In the genomic region with DNA sequence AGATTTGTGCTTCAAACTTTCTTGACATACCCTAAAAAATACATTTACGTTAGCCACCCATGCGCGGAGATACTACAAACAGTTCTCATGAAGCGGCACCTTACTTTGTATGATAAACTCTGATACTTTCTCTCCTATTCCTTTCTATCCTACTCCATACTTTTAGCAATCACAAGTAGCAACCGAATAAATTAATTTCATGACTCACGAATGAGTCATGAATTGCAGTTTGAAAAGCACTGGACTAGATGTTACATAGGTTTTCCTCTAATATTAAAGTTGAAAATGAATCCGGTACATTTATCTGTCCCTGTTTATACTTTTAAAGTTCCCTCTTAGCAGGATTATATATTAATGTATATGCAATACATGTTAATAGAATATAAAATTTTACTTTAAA, we compare ENCODE assay signal across 11 cellular contexts.
DNase-seq lines count a peak whose midpoint lies in the region; ATAC-seq, FAIRE-seq and TF ChIP-seq lines count a peak whose summit lies in the region.
"Had no signal": no experiment of that assay in that cellular context is flagged by ENCODE, and none has a peak within 500 bp of the region (broad histone marks: within the 10 kb centered on the region; RNA-seq: fewer than 3 reads in every experiment).

No MANE protein-coding gene starts in this region.

- H3K4me3 ChIP-seq in adipocyte (ENCODE audit: low read length) = peak overlapping the region; percentile 46
- H3K4me3 ChIP-seq in foreskin fibroblast (ENCODE audit: low read depth in 1 of 2, low read length in 2 of 2) = peak overlapping the region in 1 of 2 donors; percentile 7
- H3K4me3 ChIP-seq: esophagus squamous epithelium had no signal

- no peak for TF ChIP-seq POLR2A in H54 (IDR thresholded peaks at IDR 0.05; ENCODE audit: low read depth, low read length)

- no peaks in the 10 kb centered on the region for H3K36me3 ChIP-seq in adipocyte (ENCODE audit: control insufficient read depth, insufficient read depth, low read length, severe bottlenecking)
- H3K36me3 ChIP-seq: esophagus squamous epithelium had no signal

- FAIRE-seq in H54 (lab: Jason Lieb, UNC) = peak; percentile 86

- H3K27me3 ChIP-seq in adipocyte (replicated peaks; ENCODE audit: control insufficient read depth, insufficient read depth, low read length) = no peaks in the 10 kb centered on the region
- H3K27me3 ChIP-seq: esophagus squamous epithelium had no signal

- in situ Hi-C loops in GM13976 (cut with MboI; ENCODE audit: low sequenced_read_pairs, unreplicated experiment) = no loop called here

- no peak for DNase-seq in H54 (ENCODE audit: insufficient read length, low spot score)
- peak; percentile 74 for DNase-seq in adipocyte (ENCODE audit: low read depth)
- DNase-seq in foreskin fibroblast = peak; percentile 72 to 88
- DNase-seq in stromal cell of bone marrow (ENCODE audit: low read depth) = peak; percentile 82
- DNase-seq in NCI-H446 treated with DMSO at 0.1 percent for 48 hours (lab: John Stamatoyannopoulos, UW) = no peak
- no peak for DNase-seq in GM13976 (ENCODE audit: low spot score)
- DNase-seq: activated B cell treated with CpG ODN at 0.5 μM for 24 hours, activated gamma-delta T cell treated with Interleukin-2 at 50 U/mL for 16 hours, esophagus squamous epithelium had no signal

- no peaks in the 10 kb centered on the region for H3K9me3 ChIP-seq in adipocyte (ENCODE audit: control insufficient read depth, low read length)
- H3K9me3 ChIP-seq: esophagus squamous epithelium had no signal

- TF ChIP-seq CTCF in foreskin fibroblast (IDR thresholded peaks at IDR 0.05; ENCODE audit: low read depth, low read length) (no peak), GM13976 (IDR thresholded peaks at IDR 0.05; ENCODE audit: borderline replicate concordance, control extremely low read depth, extremely low read depth, insufficient read depth, missing control alignments) (no peak)

- peak overlapping the region; percentile 68 for H3K9ac ChIP-seq in adipocyte (ENCODE audit: low read length)

- peaks cover 51% of the 10 kb centered on the region for H3K4me1 ChIP-seq in adipocyte (ENCODE audit: control insufficient read depth, insufficient read depth, low read length)

- ATAC-seq in HG02938 (IDR thresholded peaks at IDR 0.05; ENCODE audit: unreplicated experiment) (no peak), GM19467 (IDR thresholded peaks at IDR 0.05; ENCODE audit: unreplicated experiment) (no peak)

Comparison
In these comparisons a context has a peak if more than half of its experiments do, and no peak if none do; other contexts are left out.
1. DNase-seq: peak in adipocyte (single experiment), foreskin fibroblast (2 of 2) and stromal cell of bone marrow (single experiment); none in H54 (single experiment), NCI-H446 treated with DMSO at 0.1 percent for 48 hours (single experiment) and GM13976 (single experiment).